In the genomic region with DNA sequence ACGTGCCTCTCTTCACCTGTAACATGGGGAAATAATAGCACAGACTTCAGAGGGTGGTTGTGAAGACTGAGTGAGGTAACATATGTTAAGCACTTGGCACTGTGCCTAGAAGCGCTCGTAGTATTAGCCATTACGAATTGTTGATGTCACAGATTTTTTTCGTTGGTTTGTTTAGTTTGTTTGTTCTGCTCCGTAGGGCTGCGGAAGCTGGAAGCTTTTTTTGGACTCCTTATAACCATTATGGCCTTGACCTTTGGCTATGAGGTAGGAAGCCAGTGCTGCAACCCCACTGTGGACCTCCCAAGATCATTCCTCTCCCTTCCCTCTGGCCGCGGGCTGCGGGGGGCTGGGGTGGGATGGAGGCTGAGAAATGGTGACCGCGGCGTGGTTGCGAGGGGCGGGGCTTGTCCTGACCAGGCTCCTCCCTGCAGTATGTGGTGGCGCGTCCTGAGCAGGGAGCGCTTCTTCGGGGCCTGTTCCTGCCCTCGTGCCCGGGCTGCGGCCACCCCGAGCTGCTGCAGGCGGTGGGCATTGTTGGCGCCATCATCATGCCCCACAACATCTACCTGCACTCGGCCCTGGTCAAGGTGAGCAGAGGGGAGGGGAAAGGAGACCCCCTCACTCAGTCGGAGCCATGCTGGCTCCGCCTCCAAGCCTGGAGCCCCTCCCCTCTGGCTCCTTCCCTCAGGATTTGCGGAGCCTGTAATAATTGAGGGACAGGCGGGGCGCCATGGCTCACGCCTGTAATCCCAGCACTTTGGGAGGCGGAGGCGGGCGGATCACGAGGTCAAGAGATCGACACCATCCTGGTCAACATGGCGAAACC, we compare ENCODE assay signal across 8 cellular contexts.
DNase-seq lines count a peak whose midpoint lies in the region; ATAC-seq lines count a peak whose summit lies in the region.

No MANE protein-coding gene starts in this region.

- peak; percentile 25 for ATAC-seq in stimulated activated naive CD8-positive, alpha-beta T cell treated with anti-CD3 and anti-CD28 coated beads, Interleukin-15, Interleukin-2, amounts not matched to agents 100 U/mL and 50 U/mL, for 24 hours
- no peak for ATAC-seq in HG03469 (IDR thresholded peaks at IDR 0.05; ENCODE audit: unreplicated experiment)

- DNase-seq in DMS53 treated with DMSO at 0.1 percent for 48 hours (lab: John Stamatoyannopoulos, UW; ENCODE audit: unreplicated experiment) (peak; percentile 87), NCI-H2107 treated with DMSO at 0.1 percent for 48 hours (lab: John Stamatoyannopoulos, UW; ENCODE audit: unreplicated experiment) (peak; percentile 61), brain pericyte (ENCODE audit: low read depth, low spot score) (peak; percentile 41), islet precursor cell (peak; percentile 68), KG1 (lab: John Stamatoyannopoulos, UW) (no peak)
- no peak for DNase-seq in stimulated activated naive CD8-positive, alpha-beta T cell treated with anti-CD3 and anti-CD28 coated beads, Interleukin-15, Interleukin-2, amounts not matched to agents 100 U/mL and 50 U/mL, for 24 hours
- no peak for DNase-seq in stimulated activated CD4-positive, alpha-beta T cell treated with anti-CD3 and anti-CD28 coated beads, Interleukin-1b, Interleukin-23, amount 100 ng/mL, for 48 hours

Comparison
In these comparisons a context has a peak if more than half of its experiments do, and no peak if none do; other contexts are left out.
1. DNase-seq: peak in DMS53 treated with DMSO at 0.1 percent for 48 hours (single experiment), NCI-H2107 treated with DMSO at 0.1 percent for 48 hours (single experiment), brain pericyte (single experiment) and islet precursor cell (single experiment); none in stimulated activated naive CD8-positive, alpha-beta T cell treated with anti-CD3 and anti-CD28 coated beads, Interleukin-15, Interleukin-2, amounts not matched to agents 100 U/mL and 50 U/mL, for 24 hours (single experiment), KG1 (single experiment) and stimulated activated CD4-positive, alpha-beta T cell treated with anti-CD3 and anti-CD28 coated beads, Interleukin-1b, Interleukin-23, amount 100 ng/mL, for 48 hours (single experiment).